ENCODE assay signal across 8 cellular contexts in the genomic region with DNA sequence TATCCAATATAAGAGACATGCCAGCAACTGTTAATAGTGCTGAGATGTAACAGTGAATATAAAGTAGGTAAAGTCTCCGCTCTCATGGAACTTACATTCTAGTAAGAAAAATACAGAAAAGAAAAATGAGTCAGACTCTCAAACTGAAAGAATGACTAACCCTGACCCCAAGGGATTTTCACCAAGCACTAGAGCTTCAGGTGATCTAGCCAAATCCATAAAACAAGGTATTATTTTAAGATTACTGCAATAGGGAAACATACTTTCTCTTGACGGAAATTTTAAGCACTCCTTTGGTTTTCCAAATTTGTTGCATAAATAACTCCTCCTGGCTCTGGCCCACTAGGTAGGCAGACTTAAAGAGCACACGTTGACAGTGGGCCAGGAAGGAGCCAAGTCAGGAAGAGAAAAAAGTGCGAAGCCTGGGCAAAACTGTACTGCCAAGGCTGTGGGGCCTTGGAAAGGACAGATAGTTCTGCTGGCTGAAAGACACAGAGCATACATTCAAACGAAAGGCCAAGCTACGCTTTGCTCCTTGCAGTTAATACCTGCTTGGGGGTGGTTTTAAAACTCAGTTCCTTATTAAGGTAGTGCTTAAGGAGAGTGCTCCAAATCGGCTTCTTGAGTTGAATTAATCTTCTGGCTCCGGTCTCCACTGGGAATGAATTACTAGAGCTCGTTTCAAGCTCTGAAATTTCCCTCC. TPM values are rescaled to one million over a fixed set of nuclear protein-coding genes. Genes with fewer than 3 reads are reported as not detected.
DNase-seq lines count a peak whose midpoint lies in the region; ATAC-seq and TF ChIP-seq lines count a peak whose summit lies in the region.

No MANE protein-coding gene starts in this region.

- H3K9me3 ChIP-seq in RWPE2 (ENCODE audit: severe bottlenecking) (no peaks in the 10 kb centered on the region), esophagus squamous epithelium (no peaks in the 10 kb centered on the region)

- TF ChIP-seq POLR2A in esophagus squamous epithelium (IDR thresholded peaks at IDR 0.05), result no peak

- H3K36me3 ChIP-seq in RWPE2 (ENCODE audit: low read depth) (peaks cover 35% of the 10 kb centered on the region), esophagus squamous epithelium (peaks cover 0 to 16% (median 0%) of the 10 kb centered on the region in 3 donors)

- DNase-seq in activated T-cell treated with anti-CD3 and anti-CD28 coated beads, Interleukin-2, amount 50 U/mL, for 4 hours, result no peak
- no peak for DNase-seq in activated T-cell treated with anti-CD3 and anti-CD28 coated beads, Interleukin-2, amount 50 U/mL, for 1 hour
- no peak for DNase-seq in RWPE2 (ENCODE audit: low spot score)
- DNase-seq in esophagus squamous epithelium (lab: John Stamatoyannopoulos, UW), result no peak
- peak; percentile 17 for DNase-seq in putamen (ENCODE audit: low spot score)
- no peak for DNase-seq in NCI-H748 (lab: John Stamatoyannopoulos, UW; ENCODE audit: unreplicated experiment)
- DNase-seq in NCI-H748 treated with DMSO at 0.1 percent for 48 hours (lab: John Stamatoyannopoulos, UW), result no peak

- peak overlapping the region; percentile 59 for H3K27ac ChIP-seq in RWPE2 (ENCODE audit: poor library complexity, severe bottlenecking)
- peak overlapping the region; percentile 90 to 93 (median 91) for H3K27ac ChIP-seq in esophagus squamous epithelium

- intact Hi-C loops in esophagus squamous epithelium (cut with DNase I), result no loop called here

- H3K4me3 Mint-ChIP-seq in activated T-cell treated with anti-CD3 and anti-CD28 coated beads, Interleukin-2, amount 50 U/mL, for 4 hours, result peak overlapping the region; percentile 92

- H3K4me3 ChIP-seq in RWPE2 (ENCODE audit: severe bottlenecking), result peak overlapping the region; percentile 88
- peak overlapping the region; percentile 84 to 96 (median 94) for H3K4me3 ChIP-seq in esophagus squamous epithelium

- peaks cover 20% of the 10 kb centered on the region for H3K4me1 ChIP-seq in RWPE2 (ENCODE audit: insufficient read depth, poor library complexity, severe bottlenecking)
- peaks cover 16 to 44% (median 18%) of the 10 kb centered on the region in 3 donors for H3K4me1 ChIP-seq in esophagus squamous epithelium

- H3K27me3 ChIP-seq in RWPE2 (ENCODE audit: insufficient read depth, poor library complexity, severe bottlenecking) (no peaks in the 10 kb centered on the region), esophagus squamous epithelium (no peaks in the 10 kb centered on the region)

- H3K27me3 Mint-ChIP-seq in activated T-cell treated with anti-CD3 and anti-CD28 coated beads, Interleukin-2, amount 50 U/mL, for 4 hours (ENCODE audit: low read depth), result no peaks in the 10 kb centered on the region

- H3K9me3 Mint-ChIP-seq in activated T-cell treated with anti-CD3 and anti-CD28 coated beads, Interleukin-2, amount 50 U/mL, for 4 hours, result no peaks in the 10 kb centered on the region

- no peak for TF ChIP-seq CTCF in RWPE2 (IDR thresholded peaks at IDR 0.05; ENCODE audit: poor library complexity, severe bottlenecking)
- no peak for TF ChIP-seq CTCF in esophagus squamous epithelium (IDR thresholded peaks at IDR 0.05)

- H3K4me1 Mint-ChIP-seq in activated T-cell treated with anti-CD3 and anti-CD28 coated beads, Interleukin-2, amount 50 U/mL, for 4 hours (ENCODE audit: low read depth), result peaks cover 34% of the 10 kb centered on the region

- ATAC-seq in activated T-cell treated with anti-CD3 and anti-CD28 coated beads, Interleukin-2, amount 50 U/mL, for 4 hours, result peak; percentile 70 to 71
- ATAC-seq in HG02870 (IDR thresholded peaks at IDR 0.05; ENCODE audit: unreplicated experiment) (peak; percentile 42), RWPE2 (ENCODE audit: low read depth) (peak; percentile 35; the same call in 2 of the 3 replicates)

- WGBS in esophagus squamous epithelium, 2 donors, result 15 to 25% methylated on average over 9 of the region's 9 CpGs

- H3K36me3 Mint-ChIP-seq in activated T-cell treated with anti-CD3 and anti-CD28 coated beads, Interleukin-2, amount 50 U/mL, for 4 hours (ENCODE audit: insufficient read depth), result peaks cover 19% of the 10 kb centered on the region

RNA-seq across cellular contexts. Expression of gene GOT2, which starts 1.4 kb away (rescaled TPM):
- total RNA-seq in activated T-cell treated with anti-CD3 and anti-CD28 coated beads, Interleukin-2, amount 50 U/mL, for 4 hours, result 100 to 1,000 TPM; 143 to 147 (median 143) TPM
- total RNA-seq in esophagus squamous epithelium, result 100 to 1,000 TPM in 3 of 4 donors, 10 to 100 TPM in 1; 67.5 to 172 (median 110) TPM

RNA-seq across cellular contexts. Expression of gene SLC38A7, which starts 48.1 kb away (rescaled TPM):
- total RNA-seq in activated T-cell treated with anti-CD3 and anti-CD28 coated beads, Interleukin-2, amount 50 U/mL, for 4 hours, result 10 to 100 TPM; 10.4 to 14.5 (median 12.2) TPM
- 10 to 100 TPM in 3 of 4 donors, 1 to 10 TPM in 1; 9.1 to 15.6 (median 13.1) TPM for total RNA-seq in esophagus squamous epithelium
